ENCODE assay signal across 14 cellular contexts in the genomic region with DNA sequence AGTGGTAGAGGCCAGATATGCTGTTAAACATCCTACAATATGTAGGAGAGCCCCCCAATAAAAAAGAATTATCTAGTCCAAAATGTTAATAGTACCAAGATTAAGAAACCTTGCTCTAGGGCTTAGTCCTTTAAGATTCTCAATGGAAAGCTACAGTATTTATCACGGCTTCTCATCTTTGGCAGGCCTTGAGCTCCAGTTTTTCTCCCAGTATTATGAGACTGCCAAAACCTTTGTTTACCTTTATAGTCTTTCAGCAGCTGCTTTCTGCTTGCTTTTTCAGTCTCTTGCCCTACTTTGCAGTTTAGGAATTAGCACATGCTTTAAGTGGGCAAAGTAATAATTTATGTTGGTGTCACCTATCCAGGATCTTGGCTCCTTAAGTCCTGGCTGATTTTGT. TPM values are rescaled to one million over a fixed set of nuclear protein-coding genes. Genes with fewer than 3 reads are reported as not detected.
DNase-seq lines count a peak whose midpoint lies in the region; ATAC-seq and TF ChIP-seq lines count a peak whose summit lies in the region.
"Had no signal": no experiment of that assay in that cellular context is flagged by ENCODE, and none has a peak within 500 bp of the region (broad histone marks: within the 10 kb centered on the region; RNA-seq: fewer than 3 reads in every experiment).

No MANE protein-coding gene starts in this region.

- no peaks in the 10 kb centered on the region for H3K9me2 ChIP-seq in hepatocyte (replicated peaks; ENCODE audit: insufficient read depth)

- H4K20me1 ChIP-seq in hepatocyte (ENCODE audit: insufficient read depth, poor library complexity, severe bottlenecking), result no peaks in the 10 kb centered on the region
- H4K20me1 ChIP-seq: BLaER1 treated with 17β-estradiol and CSF1 and Interleukin-3, amounts not matched to agents 10 nM and 100 nM had no signal

- no peak overlapping the region for H3K4me3 ChIP-seq in hepatocyte
- H3K4me3 ChIP-seq: BLaER1 treated with 17β-estradiol and CSF1 and Interleukin-3, amounts not matched to agents 10 nM and 100 nM; SJCRH30 had no signal

- no peak overlapping the region for H2AFZ ChIP-seq in hepatocyte

- H3K4me2 ChIP-seq in hepatocyte, result no peak overlapping the region
- H3K4me2 ChIP-seq: BLaER1 treated with 17β-estradiol and CSF1 and Interleukin-3, amounts not matched to agents 10 nM and 100 nM had no signal

- H3K36me3 ChIP-seq in hepatocyte (replicated peaks; ENCODE audit: insufficient read depth, low read depth), result no peaks in the 10 kb centered on the region
- H3K36me3 ChIP-seq: BLaER1 treated with 17β-estradiol and CSF1 and Interleukin-3, amounts not matched to agents 10 nM and 100 nM; SJCRH30 had no signal

- TF ChIP-seq CTCF in VCaP (conservative IDR thresholded peaks at IDR 0.05), result no peak
- no peak for TF ChIP-seq CTCF in hepatocyte (IDR thresholded peaks at IDR 0.05; ENCODE audit: poor library complexity)

- no peaks in the 10 kb centered on the region for H3K9me3 ChIP-seq in hepatocyte (ENCODE audit: low read depth)
- H3K9me3 ChIP-seq: SJCRH30 had no signal

- H3K27ac ChIP-seq in VCaP (peak overlapping the region; percentile 56), hepatocyte (no peak overlapping the region)
- H3K27ac ChIP-seq: BLaER1 treated with 17β-estradiol and CSF1 and Interleukin-3, amounts not matched to agents 10 nM and 100 nM; SJCRH30 had no signal

- H3K27me3 ChIP-seq in hepatocyte, result no peaks in the 10 kb centered on the region
- H3K27me3 ChIP-seq: BLaER1 treated with 17β-estradiol and CSF1 and Interleukin-3, amounts not matched to agents 10 nM and 100 nM; SJCRH30 had no signal

- intact Hi-C loops in Right ventricle myocardium inferior (cut with DNase I), result no loop called here

- no peaks in the 10 kb centered on the region for H3K4me1 ChIP-seq in hepatocyte (ENCODE audit: insufficient read depth)
- H3K4me1 ChIP-seq: BLaER1 treated with 17β-estradiol and CSF1 and Interleukin-3, amounts not matched to agents 10 nM and 100 nM; SJCRH30 had no signal

- DNase-seq in NCI-H2171 treated with DMSO at 0.1 percent for 48 hours (lab: John Stamatoyannopoulos, UW) (peak; percentile 26), NCI-H2171 (lab: John Stamatoyannopoulos, UW) (no peak), iris pigment epithelial cell (ENCODE audit: low read depth) (peak; percentile 35), pons (ENCODE audit: low spot score) (peak; percentile 18), COR-L47 (lab: John Stamatoyannopoulos, UW) (no peak), Right ventricle myocardium inferior (ENCODE audit: missing footprints) (no peak), hepatocyte (ENCODE audit: low spot score) (no peak)
- DNase-seq: 8988T, MV-4-11, NCI-H146, NCI-H510A treated with DMSO at 0.1 percent for 48 hours, SJCRH30 had no signal

- no peak for ATAC-seq in Right ventricle myocardium inferior

- WGBS in hepatocyte (ENCODE audit: low lambda C conversion rate, missing lambda C conversion rate), result 66% methylated on average over 1 of the region's 1 CpG

- no peaks in the 10 kb centered on the region for H3K79me2 ChIP-seq in hepatocyte

RNA-seq across cellular contexts. Expression of a gene that starts 59.7 kb away (rescaled TPM):
- total RNA-seq in Right ventricle myocardium inferior (1.2 TPM), hepatocyte (0.84 and 1.5 TPM in 2 replicates)
- polyA plus RNA-seq in hepatocyte, result 0.99 and 1.6 TPM in 2 replicates
- total RNA-seq: SJCRH30 had no signal

Comparison
In these comparisons a context has a peak if more than half of its experiments do, and no peak if none do; other contexts are left out.
1. DNase-seq: peak in NCI-H2171 treated with DMSO at 0.1 percent for 48 hours (single experiment), iris pigment epithelial cell (single experiment) and pons (single experiment); none in NCI-H2171 (single experiment), COR-L47 (single experiment), Right ventricle myocardium inferior (single experiment) and hepatocyte (single experiment).